In genomic region chr1:78165816-78166215, GRCh38 we compare ENCODE assay signal across 21 cellular contexts.
DNase-seq lines count a peak whose midpoint lies in the region; ATAC-seq and TF ChIP-seq lines count a peak whose summit lies in the region.
"Had no signal": no experiment of that assay in that cellular context is flagged by ENCODE, and none has a peak within 500 bp of the region (broad histone marks: within the 10 kb centered on the region; RNA-seq: fewer than 3 reads in every experiment).

No MANE protein-coding gene starts in this region.

- peaks cover 1% of the 10 kb centered on the region for H3K4me1 ChIP-seq in A673 (ENCODE audit: insufficient read depth, low read length, poor library complexity, severe bottlenecking)
- H3K4me1 ChIP-seq: BE2C, HAP-1 had no signal

- H3K4me1 Mint-ChIP-seq in activated CD4-positive, alpha-beta T cell treated with anti-CD3 and anti-CD28 coated beads, Interleukin-2, amount 10 ng/mL, durations not matched to agents 24 days and 14 days: no peaks in the 10 kb centered on the region
- H3K4me1 Mint-ChIP-seq: CD14-positive monocyte; CD8-positive, alpha-beta memory T cell; GM23338 had no signal

- H3K27ac ChIP-seq in A673 (ENCODE audit: low read depth, low read length, poor library complexity, severe bottlenecking): no peak overlapping the region
- H3K27ac ChIP-seq: SK-N-MC had no signal

- H3K4me3 ChIP-seq in epithelial cell of esophagus (ENCODE audit: low read length) (no peak overlapping the region), A673 (ENCODE audit: low read depth, low read length, poor library complexity, severe bottlenecking) (no peak overlapping the region)
- H3K4me3 ChIP-seq: GM23338, HAP-1, SK-N-MC had no signal

- no peaks in the 10 kb centered on the region for H3K27me3 ChIP-seq in A673 (replicated peaks; ENCODE audit: insufficient read depth, low read depth, low read length, poor library complexity)
- H3K27me3 ChIP-seq: BE2C had no signal

- no peaks in the 10 kb centered on the region for H3K36me3 Mint-ChIP-seq in activated CD4-positive, alpha-beta T cell treated with anti-CD3 and anti-CD28 coated beads, Interleukin-2, amount 10 ng/mL, durations not matched to agents 24 days and 14 days (ENCODE audit: low read depth)
- H3K36me3 Mint-ChIP-seq: CD14-positive monocyte; CD8-positive, alpha-beta memory T cell had no signal

- BruUV-seq in A673 (replicated peaks; lab: Mats Ljungman, UMichigan): no TSS peak

- POLR2A ChIA-PET in A673 (lab: Charles Lee; ENCODE audit: low non-redundant PET): no interaction called here

- intact Hi-C loops in A673 (cut with micrococcal nuclease; ENCODE audit: unreplicated experiment): no loop called here
- intact Hi-C loops in activated CD4-positive, alpha-beta T cell treated with anti-CD3 and anti-CD28 coated beads, Interleukin-2, amount 10 ng/mL, durations not matched to agents 24 days and 14 days (cut with micrococcal nuclease): no loop called here

- TF ChIP-seq CTCF in epithelial cell of esophagus (IDR thresholded peaks at IDR 0.05; ENCODE audit: insufficient read depth, low read depth, low read length, missing control alignments) (peak; percentile 12), A673 (conservative IDR thresholded peaks at IDR 0.05; ENCODE audit: low read depth, low read length) (no peak)

- H3K4me3 Mint-ChIP-seq in activated CD4-positive, alpha-beta T cell treated with anti-CD3 and anti-CD28 coated beads, Interleukin-2, amount 10 ng/mL, durations not matched to agents 24 days and 14 days: no peak overlapping the region
- H3K4me3 Mint-ChIP-seq: CD14-positive monocyte; CD8-positive, alpha-beta memory T cell; GM23338; T-helper 1 cell treated with Interleukin-12 subunit alpha and Interleukin-12 subunit beta and Interleukin-4 antibody, amounts not matched to agents 30 μg/mL and 1 μg/mL, for 36 hours had no signal

- DNase-seq in HPDE6-E6E7 (ENCODE audit: extremely low spot score): peak; percentile 21
- peak; percentile 47 for DNase-seq in NCI-H226
- DNase-seq in epithelial cell of esophagus (ENCODE audit: low read depth): peak; percentile 63
- no peak for DNase-seq in A673 (ENCODE audit: low spot score)
- DNase-seq in activated CD4-positive, alpha-beta T cell treated with anti-CD3 and anti-CD28 coated beads, Interleukin-2, amount 10 ng/mL, durations not matched to agents 24 days and 14 days: no peak
- DNase-seq: BE2C; CD8-positive, alpha-beta memory T cell; DMS 273 treated with DMSO at 0.1 percent for 48 hours; DMS79 treated with DMSO at 0.1 percent for 48 hours; MM.1S; NCI-H2029; NCI-H69; SIG-M5 had no signal

- H3K27me3 Mint-ChIP-seq in activated CD4-positive, alpha-beta T cell treated with anti-CD3 and anti-CD28 coated beads, Interleukin-2, amount 10 ng/mL, durations not matched to agents 24 days and 14 days: peaks cover 3% of the 10 kb centered on the region

- no peaks in the 10 kb centered on the region for H3K9me3 ChIP-seq in A673 (ENCODE audit: low read depth, low read length, poor library complexity, severe bottlenecking)
- H3K9me3 ChIP-seq: BE2C, HAP-1 had no signal

- no peaks in the 10 kb centered on the region for H3K9me3 Mint-ChIP-seq in activated CD4-positive, alpha-beta T cell treated with anti-CD3 and anti-CD28 coated beads, Interleukin-2, amount 10 ng/mL, durations not matched to agents 24 days and 14 days
- H3K9me3 Mint-ChIP-seq: CD8-positive, alpha-beta memory T cell; T-helper 1 cell treated with Interleukin-12 subunit alpha and Interleukin-12 subunit beta and Interleukin-4 antibody, amounts not matched to agents 30 μg/mL and 1 μg/mL, for 36 hours had no signal

- no peaks in the 10 kb centered on the region for H3K36me3 ChIP-seq in A673 (ENCODE audit: insufficient read depth, low read length, poor library complexity, severe bottlenecking)
- H3K36me3 ChIP-seq: BE2C, HAP-1 had no signal

- ATAC-seq in GM21360 (IDR thresholded peaks at IDR 0.05; ENCODE audit: unreplicated experiment) (no peak), HG03025 (IDR thresholded peaks at IDR 0.05; ENCODE audit: low FRiP score, unreplicated experiment) (no peak)
- ATAC-seq: GM23338, Panc1 had no signal

- CTCF ChIA-PET in A673 (lab: Charles Lee): no interaction called here

- H3K27ac Mint-ChIP-seq in activated CD4-positive, alpha-beta T cell treated with anti-CD3 and anti-CD28 coated beads, Interleukin-2, amount 10 ng/mL, durations not matched to agents 24 days and 14 days: no peak overlapping the region
- H3K27ac Mint-ChIP-seq: CD14-positive monocyte; GM23338; T-helper 1 cell treated with Interleukin-12 subunit alpha and Interleukin-12 subunit beta and Interleukin-4 antibody, amounts not matched to agents 30 μg/mL and 1 μg/mL, for 36 hours had no signal

Comparison
In these comparisons a context has a peak if more than half of its experiments do, and no peak if none do; other contexts are left out.
1. DNase-seq: peak in HPDE6-E6E7 (single experiment), NCI-H226 (single experiment) and epithelial cell of esophagus (single experiment); none in A673 (single experiment) and activated CD4-positive, alpha-beta T cell treated with anti-CD3 and anti-CD28 coated beads, Interleukin-2, amount 10 ng/mL, durations not matched to agents 24 days and 14 days (single experiment).